Comparison of ENCODE assay signal across 13 cellular contexts in genomic region chr2:40434638-40435296, GRCh38. TPM values are rescaled to one million over a fixed set of nuclear protein-coding genes. Genes with fewer than 3 reads are reported as not detected.
DNase-seq lines count a peak whose midpoint lies in the region; ATAC-seq, FAIRE-seq and TF ChIP-seq lines count a peak whose summit lies in the region.
"Had no signal": no experiment of that assay in that cellular context is flagged by ENCODE, and none has a peak within 500 bp of the region (broad histone marks: within the 10 kb centered on the region; RNA-seq: fewer than 3 reads in every experiment).

No MANE protein-coding gene starts in this region.

- CTCF ChIA-PET in endothelial cell of umbilical vein (lab: Charles Lee), result interaction anchor here (0.7 to 5.8 kb wide), 5 partner anchors 15 to 521 kb away, joined by 3 to 59 read pairs (median 4); partner anchors contain the start of gene SLC8A1

- H2AFZ ChIP-seq in endothelial cell of umbilical vein (ENCODE audit: low read depth, low read length), result peak overlapping the region; percentile 39

- peak; percentile 12 for ATAC-seq in mucosa of descending colon
- ATAC-seq in activated T-cell treated with anti-CD3 and anti-CD28 coated beads, Interleukin-2, amount 50 U/mL, for 4 hours, result no peak

- peak overlapping the region; percentile 56 for H3K4me2 ChIP-seq in endothelial cell of umbilical vein (ENCODE audit: insufficient read depth, low read length)

- intact Hi-C loops in endothelial cell of umbilical vein (cut with micrococcal nuclease) (loop anchor here (1.0 kb wide), 4 partner anchors 17 to 102 kb away; no protein-coding TSS in a partner anchor), mucosa of descending colon (cut with DNase I, micrococcal nuclease) (no loop called here), posterior cingulate gyrus (cut with DNase I) (no loop called here)

- H3K36me3 ChIP-seq in endothelial cell of umbilical vein (ENCODE audit: control insufficient read depth in 2 of 2, extremely low read depth in 1 of 2, insufficient read depth in 2 of 2, low read length in 2 of 2), result no peaks in the 10 kb centered on the region
- no peaks in the 10 kb centered on the region for H3K36me3 ChIP-seq in mucosa of descending colon (ENCODE audit: low read depth)

- H4K20me1 ChIP-seq in endothelial cell of umbilical vein (replicated peaks; ENCODE audit: control insufficient read depth, extremely low read depth, insufficient read depth, low read length), result no peaks in the 10 kb centered on the region

- no peaks in the 10 kb centered on the region for H3K9me3 Mint-ChIP-seq in activated T-cell treated with anti-CD3 and anti-CD28 coated beads, Interleukin-2, amount 50 U/mL, for 4 hours

- DNase-seq in AG08395 (ENCODE audit: low spot score), result peak; percentile 91
- DNase-seq in M059J (ENCODE audit: low read depth), result peak; percentile 99
- DNase-seq in endothelial cell of umbilical vein (ENCODE audit: low read depth, low spot score), result peak; percentile 88
- DNase-seq in mucosa of descending colon, result no peak
- no peak for DNase-seq in NCI-H1930 (lab: John Stamatoyannopoulos, UW)
- no peak for DNase-seq in NCI-H2227 (lab: John Stamatoyannopoulos, UW; ENCODE audit: unreplicated experiment)
- no peak for DNase-seq in posterior cingulate gyrus
- no peak for DNase-seq in activated T-cell treated with anti-CD3 and anti-CD28 coated beads, Interleukin-2, amount 50 U/mL, for 4 hours
- DNase-seq: activated naive CD8-positive, alpha-beta T cell treated with anti-CD3 and anti-CD28 coated beads, Interleukin-2, amount 10 ng/mL, durations not matched to agents 7 days and 5 days; CD8-positive, alpha-beta memory T cell; kidney; NCI-H1694 treated with DMSO at 0.1 percent for 48 hours; stimulated activated CD4-positive, alpha-beta T cell treated with anti-CD3 and anti-CD28 coated beads, Interleukin-4, amount 100 ng/mL, for 1 hour had no signal

- H3K4me3 Mint-ChIP-seq in activated T-cell treated with anti-CD3 and anti-CD28 coated beads, Interleukin-2, amount 50 U/mL, for 4 hours, result no peak overlapping the region
- H3K4me3 Mint-ChIP-seq: activated naive CD8-positive, alpha-beta T cell treated with anti-CD3 and anti-CD28 coated beads, Interleukin-2, amount 10 ng/mL, durations not matched to agents 7 days and 5 days; CD8-positive, alpha-beta memory T cell had no signal

- no peak overlapping the region for H3K4me3 ChIP-seq in endothelial cell of umbilical vein (replicated peaks in 1 of 3; ENCODE audit: insufficient read depth in 1 of 3, low read depth in 1 of 3, low read length in 3 of 3)
- H3K4me3 ChIP-seq in mucosa of descending colon, result no peak overlapping the region

- H3K9me1 ChIP-seq in endothelial cell of umbilical vein (replicated peaks; ENCODE audit: control insufficient read depth, extremely low read depth, insufficient read depth, low read length), result no peaks in the 10 kb centered on the region

- H3K79me2 ChIP-seq in endothelial cell of umbilical vein (ENCODE audit: control insufficient read depth, insufficient read depth, low read length), result no peaks in the 10 kb centered on the region

- no peaks in the 10 kb centered on the region for H3K36me3 Mint-ChIP-seq in activated T-cell treated with anti-CD3 and anti-CD28 coated beads, Interleukin-2, amount 50 U/mL, for 4 hours (ENCODE audit: insufficient read depth)
- H3K36me3 Mint-ChIP-seq: activated naive CD8-positive, alpha-beta T cell treated with anti-CD3 and anti-CD28 coated beads, Interleukin-2, amount 10 ng/mL, durations not matched to agents 7 days and 5 days; CD8-positive, alpha-beta memory T cell had no signal

- no peak for TF ChIP-seq POLR2A in endothelial cell of umbilical vein (IDR thresholded peaks at IDR 0.05; ENCODE audit: low read depth, low read length)

- no peaks in the 10 kb centered on the region for H3K4me1 Mint-ChIP-seq in activated T-cell treated with anti-CD3 and anti-CD28 coated beads, Interleukin-2, amount 50 U/mL, for 4 hours (ENCODE audit: low read depth)
- H3K4me1 Mint-ChIP-seq: activated naive CD8-positive, alpha-beta T cell treated with anti-CD3 and anti-CD28 coated beads, Interleukin-2, amount 10 ng/mL, durations not matched to agents 7 days and 5 days; CD8-positive, alpha-beta memory T cell had no signal

- TF ChIP-seq CTCF in endothelial cell of umbilical vein (IDR thresholded peaks at IDR 0.05; ENCODE audit: extremely low read depth in 1 of 2, insufficient read depth in 1 of 2, low read depth in 1 of 2, low read length in 2 of 2) (no peak), mucosa of descending colon (IDR thresholded peaks at IDR 0.05) (no peak)

- peak; percentile 97 for FAIRE-seq in endothelial cell of umbilical vein (lab: Jason Lieb, UNC)
- FAIRE-seq: kidney had no signal

- H3K27me3 ChIP-seq in endothelial cell of umbilical vein (ENCODE audit: control insufficient read depth in 2 of 2, insufficient read depth in 2 of 2, low read length in 2 of 2), result no peaks in the 10 kb centered on the region

- TSS peak; percentile 99 for BruUV-seq in endothelial cell of umbilical vein (replicated peaks; lab: Mats Ljungman, UMichigan)

- H3K9ac ChIP-seq in endothelial cell of umbilical vein (replicated peaks; ENCODE audit: extremely low read depth, insufficient read depth, low read length), result peak overlapping the region; percentile 68

- H3K9me3 ChIP-seq in endothelial cell of umbilical vein (replicated peaks; ENCODE audit: control insufficient read depth, insufficient read depth, low read length) (no peaks in the 10 kb centered on the region), mucosa of descending colon (no peaks in the 10 kb centered on the region)

- POLR2A ChIA-PET in endothelial cell of umbilical vein (lab: Charles Lee), result no interaction called here

- H3K27ac ChIP-seq in endothelial cell of umbilical vein (ENCODE audit: insufficient read depth, low read depth, low read length), result peak overlapping the region; percentile 91

- H3K4me1 ChIP-seq in endothelial cell of umbilical vein (ENCODE audit: control insufficient read depth, extremely low read depth, insufficient read depth, low read length), result peaks cover 31% of the 10 kb centered on the region
- no peaks in the 10 kb centered on the region for H3K4me1 ChIP-seq in mucosa of descending colon (ENCODE audit: low read depth)

- H3K27me3 Mint-ChIP-seq in activated T-cell treated with anti-CD3 and anti-CD28 coated beads, Interleukin-2, amount 50 U/mL, for 4 hours (ENCODE audit: low read depth), result no peaks in the 10 kb centered on the region
- H3K27me3 Mint-ChIP-seq: CD8-positive, alpha-beta memory T cell had no signal

- dilution Hi-C loops in endothelial cell of umbilical vein (cut with MboI; ENCODE audit: extremely low pct_ligation_motif_present, low sequenced_read_pairs), result no loop called here

TF ChIP-seq in endothelial cell of umbilical vein, 7 proteins besides CTCF, POLR2A, EP300 and RAD21:
- TF ChIP-seq JUN (IDR thresholded peaks at IDR 0.05; ENCODE audit: borderline replicate concordance, insufficient read depth, insufficient read length, low read depth) (peak; percentile 99), GATA2 (IDR thresholded peaks at IDR 0.05; ENCODE audit: insufficient read depth, insufficient read length, low read depth, low read length) (peak; percentile 35), MAX (IDR thresholded peaks at IDR 0.05; ENCODE audit: insufficient read depth, insufficient read length) (no peak), POLR2AphosphoS5 (IDR thresholded peaks at IDR 0.05; ENCODE audit: insufficient read depth, low read depth, low read length) (peak; percentile 95), FOS (IDR thresholded peaks at IDR 0.05; ENCODE audit: borderline replicate concordance, insufficient read depth, low read length) (peak; percentile 98)

RNA-seq across cellular contexts. Expression of gene SLC8A1, which starts 17.1 kb away (rescaled TPM):
- 0.91 and 1.9 TPM in 2 replicates for total RNA-seq in M059J (2014; rRNA removed; shearing (Covaris generic))
- total RNA-seq in endothelial cell of umbilical vein, result 1.8 and 2.1 TPM in 2 replicates
- 0.11 and 0.19 TPM in 2 replicates for polyA plus RNA-seq in endothelial cell of umbilical vein
- polyA plus RNA-seq in endothelial cell of umbilical vein (2011; cell fraction: cytosol; rRNA removed), result 0.20 and 0.35 TPM in 2 replicates
- 0.45 and 0.74 TPM in 2 replicates for polyA plus RNA-seq in endothelial cell of umbilical vein (2011; cell fraction: nucleus; rRNA removed)
- polyA plus RNA-seq in endothelial cell of umbilical vein (2012), result 0.18 and 0.98 TPM in 2 replicates
- 3.5 and 5.3 TPM in 2 replicates for polyA minus RNA-seq in endothelial cell of umbilical vein
- polyA minus RNA-seq in endothelial cell of umbilical vein (2011; cell fraction: cytosol; rRNA and poly(A)+ RNA removed), result not detected
- 2.8 and 4.4 TPM in 2 replicates for polyA minus RNA-seq in endothelial cell of umbilical vein (2011; cell fraction: nucleus; rRNA and poly(A)+ RNA removed)
- total RNA-seq in mucosa of descending colon, result 100 to 1,000 TPM in 1 of 3 donors, 10 to 100 TPM in 1, 1 to 10 TPM in 1; 6.0 to 164 (median 17.0) TPM
- under 1 TPM; 0.08 to 0.28 (median 0.26) TPM for total RNA-seq in activated T-cell treated with anti-CD3 and anti-CD28 coated beads, Interleukin-2, amount 50 U/mL, for 4 hours
- polyA plus RNA-seq: CD8-positive, alpha-beta memory T cell had no signal

Comparison
In these comparisons a context has a peak if more than half of its experiments do, and no peak if none do; other contexts are left out.
1. DNase-seq: peak in AG08395 (single experiment), M059J (single experiment) and endothelial cell of umbilical vein (single experiment); none in mucosa of descending colon (0 of 3), NCI-H1930 (0 of 2), NCI-H2227 (single experiment), posterior cingulate gyrus (0 of 10) and activated T-cell treated with anti-CD3 and anti-CD28 coated beads, Interleukin-2, amount 50 U/mL, for 4 hours (single experiment).